ENCODE assay signal across 10 cellular contexts in the genomic region with DNA sequence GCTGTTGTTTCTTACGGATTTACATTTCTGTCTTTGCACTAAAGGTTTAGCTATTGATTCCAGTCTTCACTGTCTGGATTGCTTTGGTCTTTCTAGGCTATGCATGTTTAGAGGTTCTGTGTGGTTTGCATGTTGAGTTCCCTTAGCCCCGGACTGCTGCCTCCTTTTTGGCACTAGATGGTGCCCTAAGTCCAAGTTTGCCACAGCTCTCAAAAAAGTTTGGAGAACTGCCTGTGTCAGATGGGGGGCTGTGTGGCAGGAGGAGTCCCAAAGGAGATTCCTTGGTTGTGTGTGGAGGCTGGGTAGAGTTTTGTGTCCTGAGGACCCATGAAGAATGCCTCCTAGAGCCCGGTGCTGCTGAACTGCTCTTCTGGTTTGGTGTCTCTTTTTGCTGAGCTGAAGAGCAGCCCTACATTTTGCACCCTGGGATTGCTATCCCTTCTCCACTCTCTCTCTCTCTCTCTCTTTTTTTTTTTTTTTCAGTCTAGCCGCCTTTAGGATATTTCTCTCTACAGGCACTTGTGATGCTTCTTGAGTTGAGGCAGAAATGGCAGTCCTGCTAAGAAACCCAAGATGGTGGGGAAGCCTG.
DNase-seq lines count a peak whose midpoint lies in the region; ATAC-seq and TF ChIP-seq lines count a peak whose summit lies in the region.
"Had no signal": no experiment of that assay in that cellular context is flagged by ENCODE, and none has a peak within 500 bp of the region (broad histone marks: within the 10 kb centered on the region; RNA-seq: fewer than 3 reads in every experiment).

No MANE protein-coding gene starts in this region.

- no peak for ATAC-seq in CD4-positive, alpha-beta T cell (ENCODE audit: poor library complexity)
- ATAC-seq in GM18867 (IDR thresholded peaks at IDR 0.05; ENCODE audit: unreplicated experiment) (peak; percentile 91), HG03139 (IDR thresholded peaks at IDR 0.05; ENCODE audit: unreplicated experiment) (peak; percentile 80), HG02571 (IDR thresholded peaks at IDR 0.05; ENCODE audit: unreplicated experiment) (no peak)

- CTCF ChIA-PET in CD4-positive, alpha-beta T cell (lab: Charles Lee), result no interaction called here

- no peak for DNase-seq in CD4-positive, alpha-beta T cell
- peak; percentile 83 for DNase-seq in OCI-M1 (lab: John Stamatoyannopoulos, UW)
- peak; percentile 77 for DNase-seq in brain microvascular endothelial cell
- DNase-seq in left kidney (ENCODE audit: low read depth, low spot score), result peak; percentile 64
- no peak for DNase-seq in NCI-H128 (lab: John Stamatoyannopoulos, UW; ENCODE audit: unreplicated experiment)
- DNase-seq: natural killer cell had no signal

- TF ChIP-seq CTCF in CD4-positive, alpha-beta T cell (IDR thresholded peaks at IDR 0.05), result peak; percentile 27
- TF ChIP-seq CTCF in brain microvascular endothelial cell (IDR thresholded peaks at IDR 0.05; ENCODE audit: low read depth, low read length, missing control alignments), result peak; percentile 93

- no peak overlapping the region for H3K27ac ChIP-seq in CD4-positive, alpha-beta T cell (ENCODE audit: low read depth, low read length)
- no peak overlapping the region for H3K27ac ChIP-seq in brain microvascular endothelial cell

- no peak overlapping the region for H3K4me3 ChIP-seq in brain microvascular endothelial cell (ENCODE audit: low read depth, low read length)

- no peaks in the 10 kb centered on the region for H3K9me3 ChIP-seq in CD4-positive, alpha-beta T cell (ENCODE audit: control insufficient read depth, low read length)

- H3K36me3 ChIP-seq in brain microvascular endothelial cell (replicated peaks), result no peaks in the 10 kb centered on the region

- no peaks in the 10 kb centered on the region for H3K9me3 Mint-ChIP-seq in CD4-positive, alpha-beta T cell
- H3K9me3 Mint-ChIP-seq: natural killer cell, T-cell had no signal

- no peak overlapping the region for H3K4me3 Mint-ChIP-seq in CD4-positive, alpha-beta T cell
- H3K4me3 Mint-ChIP-seq: natural killer cell, T-cell had no signal

- intact Hi-C loops in CD4-positive, alpha-beta T cell (cut with DNase I, micrococcal nuclease), result loop anchor here (1.0 to 2.0 kb wide), 2 partner anchors 380 to 381 kb away; no protein-coding TSS in a partner anchor

- in situ Hi-C loops in brain microvascular endothelial cell (cut with HindIII; ENCODE audit: low pct_ligation_motif_present, low sequenced_read_pairs), result loop anchor here (25.0 kb wide), 1 partner anchor 381 kb away; no protein-coding TSS in a partner anchor

- no peaks in the 10 kb centered on the region for H3K4me1 Mint-ChIP-seq in CD4-positive, alpha-beta T cell (ENCODE audit: low read depth)
- H3K4me1 Mint-ChIP-seq: natural killer cell, T-cell had no signal

- no peaks in the 10 kb centered on the region for H3K36me3 Mint-ChIP-seq in CD4-positive, alpha-beta T cell (ENCODE audit: low read depth)
- H3K36me3 Mint-ChIP-seq: natural killer cell, T-cell had no signal

- no peaks in the 10 kb centered on the region for H3K27me3 ChIP-seq in CD4-positive, alpha-beta T cell (ENCODE audit: control insufficient read depth, insufficient read depth, low read length)
- H3K27me3 ChIP-seq in brain microvascular endothelial cell (replicated peaks), result no peaks in the 10 kb centered on the region

- no peak overlapping the region for H3K27ac Mint-ChIP-seq in CD4-positive, alpha-beta T cell
- H3K27ac Mint-ChIP-seq: natural killer cell, T-cell had no signal

- H3K27me3 Mint-ChIP-seq in CD4-positive, alpha-beta T cell, result peaks cover 32% of the 10 kb centered on the region

- POLR2A ChIA-PET in CD4-positive, alpha-beta T cell (lab: Charles Lee), result no interaction called here

Comparison
In these comparisons a context has a peak if more than half of its experiments do, and no peak if none do; other contexts are left out.
1. ATAC-seq: peak in GM18867 (single experiment) and HG03139 (single experiment); none in CD4-positive, alpha-beta T cell (single experiment) and HG02571 (single experiment).
2. DNase-seq: peak in OCI-M1 (single experiment), brain microvascular endothelial cell (single experiment) and left kidney (single experiment); none in CD4-positive, alpha-beta T cell (0 of 10) and NCI-H128 (single experiment).